In genomic region chrX:68828740-68829593, GRCh38 we compare ENCODE assay signal across 1 cellular context.
TF ChIP-seq lines count a peak whose summit lies in the region.

Gene EFNB1, plus strand, starts transcription at chrX:68829021. Its CDS starts 756 bp downstream, at chrX:68829777.

TF ChIP-seq in H1, 55 proteins besides CTCF, POLR2A, EP300 and RAD21:
- TF ChIP-seq KDM4A (IDR thresholded peaks at IDR 0.05; ENCODE audit: low read depth, low read length, severe bottlenecking) (peak; percentile 46), RFX5 (IDR thresholded peaks at IDR 0.05; ENCODE audit: borderline replicate concordance, low read depth, low read length) (no peak), POLR2AphosphoS5 (IDR thresholded peaks at IDR 0.05; ENCODE audit: low read depth, low read length) (peak; percentile 42; the same call in 1 of the 2 replicates), ATF2 (IDR thresholded peaks at IDR 0.05; ENCODE audit: low read length) (no peak), TAF1 (IDR thresholded peaks at IDR 0.05; ENCODE audit: low read depth, low read length) (peak; percentile 82), SP4 (IDR thresholded peaks at IDR 0.05; ENCODE audit: low read length) (0 out of 2 replicates have a peak, but pooled peaks have one; percentile 30), TBP (IDR thresholded peaks at IDR 0.05; ENCODE audit: low read depth, low read length) (peak; percentile 90; the same call in 1 of the 2 replicates)
- TF ChIP-seq, protein P1, sequence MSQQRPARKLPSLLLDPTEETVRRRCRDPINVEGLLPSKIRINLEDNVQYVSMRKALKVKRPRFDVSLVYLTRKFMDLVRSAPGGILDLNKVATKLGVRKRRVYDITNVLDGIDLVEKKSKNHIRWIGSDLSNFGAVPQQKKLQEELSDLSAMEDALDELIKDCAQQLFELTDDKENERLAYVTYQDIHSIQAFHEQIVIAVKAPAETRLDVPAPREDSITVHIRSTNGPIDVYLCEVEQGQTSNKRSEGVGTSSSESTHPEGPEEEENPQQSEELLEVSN (IDR thresholded peaks at IDR 0.05): peak; percentile 8; the same call in 1 of the 2 replicates
